9 cellular contexts compared by ENCODE assay signal in the genomic region with DNA sequence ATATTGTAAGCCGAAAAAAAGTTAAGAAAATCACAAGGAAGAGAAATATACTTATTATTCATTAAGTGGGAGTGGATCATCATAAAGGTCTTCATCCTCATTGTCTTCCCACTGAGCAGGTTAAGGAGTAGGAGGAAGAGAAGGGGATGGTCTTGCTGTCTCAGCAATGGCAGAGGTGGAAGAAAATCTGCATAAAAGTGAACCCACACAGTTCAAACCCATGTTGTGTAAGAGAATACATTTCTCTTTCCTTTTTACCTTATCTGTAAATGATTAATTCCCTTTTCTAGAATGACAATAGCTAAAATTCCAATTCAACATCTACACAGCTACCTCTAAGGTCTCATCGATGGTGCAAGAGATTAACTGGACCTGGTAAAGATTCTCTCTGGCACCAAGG.
"Had no signal": no experiment of that assay in that cellular context is flagged by ENCODE, and none has a peak within 500 bp of the region (broad histone marks: within the 10 kb centered on the region; RNA-seq: fewer than 3 reads in every experiment).

No MANE protein-coding gene starts in this region.

- H3K4me1 Mint-ChIP-seq: IgD-negative memory B cell had no signal

- H3K27ac Mint-ChIP-seq: HFFc6, IgD-negative memory B cell had no signal

- H3K27ac ChIP-seq: GM23248, HL-60 had no signal

- ATAC-seq: HCT116 had no signal

- H3K27me3 Mint-ChIP-seq: IgD-negative memory B cell had no signal

- H3K9ac ChIP-seq: GM23248 had no signal

- FAIRE-seq: HepG2 had no signal

- DNase-seq: GM23248, GOT3, H7, HFFc6 had no signal

- H3K36me3 ChIP-seq: HAP-1 had no signal

- H3K9me3 ChIP-seq: HAP-1 had no signal

- H3K4me3 Mint-ChIP-seq: HFFc6, IgD-negative memory B cell had no signal

- H3K4me3 ChIP-seq: GM23248, HAP-1 had no signal

- H3K36me3 Mint-ChIP-seq: IgD-negative memory B cell had no signal

- H2AFZ ChIP-seq: GM23248 had no signal
